In the genomic region with DNA sequence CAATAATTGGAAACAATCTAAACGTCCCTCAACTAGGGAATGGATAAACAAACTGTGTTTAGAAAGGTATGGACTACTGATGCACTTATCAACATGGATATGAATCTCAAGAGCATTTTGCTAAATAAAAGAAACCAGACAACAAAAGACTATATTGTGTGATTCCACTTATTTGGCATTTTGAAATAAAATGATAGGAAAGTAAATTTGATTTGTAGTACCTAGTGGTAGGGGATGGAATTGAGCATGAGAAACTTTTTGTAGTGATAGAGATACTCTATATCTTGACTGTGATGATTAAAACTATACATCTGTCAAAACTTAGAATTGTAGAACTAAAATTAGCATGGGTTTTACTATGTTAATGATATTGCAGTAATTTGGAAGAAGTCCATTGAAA, we compare ENCODE assay signal across 30 cellular contexts.
"Had no signal": no experiment of that assay in that cellular context is flagged by ENCODE, and none has a peak within 500 bp of the region (broad histone marks: within the 10 kb centered on the region; RNA-seq: fewer than 3 reads in every experiment).

No MANE protein-coding gene starts in this region.

- DNase-seq: activated CD4-positive, alpha-beta T cell treated with anti-CD3 and anti-CD28 coated beads for 1 hour; activated CD4-positive, alpha-beta T cell treated with anti-CD3 and anti-CD28 coated beads, Interleukin-2, amount 50 U/mL, for 1 hour; activated CD8-positive, alpha-beta memory T cell treated with anti-CD3 and anti-CD28 coated beads, Interleukin-2, amount 10 ng/mL, durations not matched to agents 7 days and 5 days; activated CD8-positive, alpha-beta T cell treated with anti-CD3 and anti-CD28 coated beads, Interleukin-2, amount 10 ng/mL, durations not matched to agents 7 days and 5 days; activated naive CD4-positive, alpha-beta T cell; activated T-cell treated with anti-CD3 and anti-CD28 coated beads, Interleukin-2, amount 50 U/mL, for 48 hours; aorta; brain microvascular endothelial cell; caudate nucleus; foreskin keratinocyte; lower lobe of right lung; mesenchymal stem cell; naive thymus-derived CD8-positive, alpha-beta T cell; stimulated activated CD4-positive, alpha-beta T cell treated with anti-CD3 and anti-CD28 coated beads, Interleukin-1b, Interleukin-23, amount 100 ng/mL, for 48 hours; stimulated activated CD4-positive, alpha-beta T cell treated with anti-CD3 and anti-CD28 coated beads, Interleukin-4, amount 100 ng/mL, for 4 hours; stimulated activated CD8-positive, alpha-beta memory T cell treated with anti-CD3 and anti-CD28 coated beads, Interleukin-4, amount 100 ng/mL, for 48 hours; stimulated activated naive CD8-positive, alpha-beta T cell treated with anti-CD3 and anti-CD28 coated beads, Interleukin-15, amount 100 ng/mL, for 72 hours; substantia nigra; T-helper 2 cell; upper lobe of left lung had no signal

- ATAC-seq: activated CD8-positive, alpha-beta memory T cell treated with anti-CD3 and anti-CD28 coated beads, Interleukin-2, amount 10 ng/mL, durations not matched to agents 7 days and 5 days; activated CD8-positive, alpha-beta T cell treated with anti-CD3 and anti-CD28 coated beads, Interleukin-2, amount 10 ng/mL, durations not matched to agents 7 days and 5 days; activated naive CD4-positive, alpha-beta T cell treated with anti-CD3 and anti-CD28 coated beads, Interleukin-2, amount 50 U/mL, for 72 hours; foreskin keratinocyte; left lung; lower lobe of right lung; naive thymus-derived CD8-positive, alpha-beta T cell; stimulated activated memory B cell treated with anti-CD40 and anti-IgM and Interleukin-4, amounts not matched to agents 10 μg/mL and 1 μg/mL and 100 μg/mL, for 72 hours; stimulated activated naive CD8-positive, alpha-beta T cell treated with anti-CD3 and anti-CD28 coated beads, Interleukin-15, amount 100 ng/mL, for 72 hours had no signal

- H3K4me1 Mint-ChIP-seq: activated CD8-positive, alpha-beta memory T cell treated with anti-CD3 and anti-CD28 coated beads, Interleukin-2, amount 10 ng/mL, durations not matched to agents 7 days and 5 days; neural progenitor cell; stimulated activated memory B cell treated with anti-CD40 and anti-IgM and Interleukin-4, amounts not matched to agents 10 μg/mL and 1 μg/mL and 100 μg/mL, for 72 hours; stimulated activated naive CD8-positive, alpha-beta T cell treated with anti-CD3 and anti-CD28 coated beads, Interleukin-15, amount 100 ng/mL, for 72 hours had no signal

- H3K4me3 ChIP-seq: esophagus muscularis mucosa, left lung, lower lobe of right lung, neural progenitor cell, right atrium auricular region, smooth muscle cell, upper lobe of left lung, vagina had no signal

- H3K4me2 ChIP-seq: neural progenitor cell, smooth muscle cell had no signal

- H3K27me3 Mint-ChIP-seq: activated CD8-positive, alpha-beta memory T cell treated with anti-CD3 and anti-CD28 coated beads, Interleukin-2, amount 10 ng/mL, durations not matched to agents 7 days and 5 days; naive thymus-derived CD8-positive, alpha-beta T cell; stimulated activated memory B cell treated with anti-CD40 and anti-IgM and Interleukin-4, amounts not matched to agents 10 μg/mL and 1 μg/mL and 100 μg/mL, for 72 hours; stimulated activated naive CD8-positive, alpha-beta T cell treated with anti-CD3 and anti-CD28 coated beads, Interleukin-15, amount 100 ng/mL, for 72 hours had no signal

- H3K27ac Mint-ChIP-seq: activated CD8-positive, alpha-beta memory T cell treated with anti-CD3 and anti-CD28 coated beads, Interleukin-2, amount 10 ng/mL, durations not matched to agents 7 days and 5 days; activated CD8-positive, alpha-beta T cell treated with anti-CD3 and anti-CD28 coated beads, Interleukin-2, amount 10 ng/mL, durations not matched to agents 7 days and 5 days; activated naive CD4-positive, alpha-beta T cell treated with anti-CD3 and anti-CD28 coated beads, Interleukin-2, amount 50 U/mL, for 72 hours; activated T-helper 2 cell treated with anti-CD3 and anti-CD28 coated beads, Interferon-gamma antibody, Interleukin-2, Interleukin-4, amounts not matched to agents 10 μg/mL and 5 μg/mL and 100 μg/mL, durations not matched to agents 14 hours and 24 hours and 36 hours; naive thymus-derived CD8-positive, alpha-beta T cell; neural progenitor cell; stimulated activated memory B cell treated with anti-CD40 and anti-IgM and Interleukin-4, amounts not matched to agents 10 μg/mL and 1 μg/mL and 100 μg/mL, for 72 hours; stimulated activated naive CD8-positive, alpha-beta T cell treated with anti-CD3 and anti-CD28 coated beads, Interleukin-15, amount 100 ng/mL, for 72 hours had no signal

- H3K9ac ChIP-seq: neural progenitor cell had no signal

- H3K9me3 Mint-ChIP-seq: activated naive CD4-positive, alpha-beta T cell treated with anti-CD3 and anti-CD28 coated beads, Interleukin-2, amount 50 U/mL, for 72 hours; activated T-helper 2 cell treated with anti-CD3 and anti-CD28 coated beads, Interferon-gamma antibody, Interleukin-2, Interleukin-4, amounts not matched to agents 10 μg/mL and 5 μg/mL and 100 μg/mL, durations not matched to agents 14 hours and 24 hours and 36 hours; naive thymus-derived CD8-positive, alpha-beta T cell; neural progenitor cell; stimulated activated memory B cell treated with anti-CD40 and anti-IgM and Interleukin-4, amounts not matched to agents 10 μg/mL and 1 μg/mL and 100 μg/mL, for 72 hours; stimulated activated naive CD8-positive, alpha-beta T cell treated with anti-CD3 and anti-CD28 coated beads, Interleukin-15, amount 100 ng/mL, for 72 hours had no signal

- H3K4me1 ChIP-seq: left lung, lower lobe of right lung, neural progenitor cell, right atrium auricular region, upper lobe of left lung, vagina had no signal

- H3K27me3 ChIP-seq: brain microvascular endothelial cell, esophagus muscularis mucosa, foreskin keratinocyte, left lung, neural progenitor cell, right atrium auricular region, upper lobe of left lung, vagina had no signal

- FAIRE-seq: islet of Langerhans had no signal

- H3K36me3 ChIP-seq: brain microvascular endothelial cell had no signal

- H3K4me3 Mint-ChIP-seq: activated CD8-positive, alpha-beta memory T cell treated with anti-CD3 and anti-CD28 coated beads, Interleukin-2, amount 10 ng/mL, durations not matched to agents 7 days and 5 days; activated CD8-positive, alpha-beta T cell treated with anti-CD3 and anti-CD28 coated beads, Interleukin-2, amount 10 ng/mL, durations not matched to agents 7 days and 5 days; naive thymus-derived CD8-positive, alpha-beta T cell; neural progenitor cell; stimulated activated memory B cell treated with anti-CD40 and anti-IgM and Interleukin-4, amounts not matched to agents 10 μg/mL and 1 μg/mL and 100 μg/mL, for 72 hours; stimulated activated naive CD8-positive, alpha-beta T cell treated with anti-CD3 and anti-CD28 coated beads, Interleukin-15, amount 100 ng/mL, for 72 hours had no signal

- H3K27ac ChIP-seq: brain microvascular endothelial cell, esophagus muscularis mucosa, foreskin keratinocyte, left lung, lower lobe of right lung, neural progenitor cell, right atrium auricular region, upper lobe of left lung, vagina had no signal

- H3K9me3 ChIP-seq: esophagus muscularis mucosa, left lung, lower lobe of right lung, right atrium auricular region, upper lobe of left lung, vagina had no signal

- H2AFZ ChIP-seq: neural progenitor cell had no signal
